20 cellular contexts compared by ENCODE assay signal in genomic region chr6:2351807-2352431, GRCh38.
DNase-seq lines count a peak whose midpoint lies in the region; ATAC-seq and TF ChIP-seq lines count a peak whose summit lies in the region.
"Had no signal": no experiment of that assay in that cellular context is flagged by ENCODE, and none has a peak within 500 bp of the region (broad histone marks: within the 10 kb centered on the region; RNA-seq: fewer than 3 reads in every experiment).

No MANE protein-coding gene starts in this region.

- H3K9me3 Mint-ChIP-seq in activated naive CD4-positive, alpha-beta T cell treated with anti-CD3 and anti-CD28 coated beads, Interleukin-2, amount 10 ng/mL, durations not matched to agents 7 days and 5 days = no peaks in the 10 kb centered on the region
- H3K9me3 Mint-ChIP-seq: activated naive CD4-positive, alpha-beta T cell treated with anti-CD3 and anti-CD28 coated beads for 36 hours; mesothelial cell of epicardium had no signal

- H3K36me3 Mint-ChIP-seq in activated naive CD4-positive, alpha-beta T cell treated with anti-CD3 and anti-CD28 coated beads, Interleukin-2, amount 10 ng/mL, durations not matched to agents 7 days and 5 days = no peaks in the 10 kb centered on the region
- H3K36me3 Mint-ChIP-seq: mesothelial cell of epicardium had no signal

- H3K27me3 Mint-ChIP-seq in activated naive CD4-positive, alpha-beta T cell treated with anti-CD3 and anti-CD28 coated beads, Interleukin-2, amount 10 ng/mL, durations not matched to agents 7 days and 5 days = no peaks in the 10 kb centered on the region

- CTCF ChIA-PET in activated naive CD4-positive, alpha-beta T cell treated with anti-CD3 and anti-CD28 coated beads, Interleukin-2, amount 10 ng/mL, durations not matched to agents 7 days and 5 days (lab: Charles Lee) = interaction anchor here (0.7 to 1.5 kb wide), 6 partner anchors 136 to 756 kb away, joined by 3 to 5 read pairs (median 4); no protein-coding TSS in a partner anchor

- H3K27ac Mint-ChIP-seq in activated naive CD4-positive, alpha-beta T cell treated with anti-CD3 and anti-CD28 coated beads, Interleukin-2, amount 10 ng/mL, durations not matched to agents 7 days and 5 days = no peak overlapping the region
- H3K27ac Mint-ChIP-seq: activated naive CD4-positive, alpha-beta T cell treated with anti-CD3 and anti-CD28 coated beads for 36 hours; mesothelial cell of epicardium had no signal

- no peak overlapping the region for H3K4me3 Mint-ChIP-seq in activated naive CD4-positive, alpha-beta T cell treated with anti-CD3 and anti-CD28 coated beads, Interleukin-2, amount 10 ng/mL, durations not matched to agents 7 days and 5 days
- H3K4me3 Mint-ChIP-seq: activated naive CD4-positive, alpha-beta T cell treated with anti-CD3 and anti-CD28 coated beads for 36 hours; mesothelial cell of epicardium had no signal

- peak; percentile 55 for DNase-seq in AG08395 (ENCODE audit: low spot score)
- DNase-seq in LHCN-M2 (ENCODE audit: low read depth) = peak; percentile 36
- peak; percentile 71 for DNase-seq in astrocyte of the spinal cord (ENCODE audit: low read depth, low spot score)
- peak; percentile 70 for DNase-seq in kidney glomerular epithelial cell (lab: John Stamatoyannopoulos, UW)
- no peak for DNase-seq in activated naive CD4-positive, alpha-beta T cell treated with anti-CD3 and anti-CD28 coated beads, Interleukin-2, amount 10 ng/mL, durations not matched to agents 7 days and 5 days
- no peak for DNase-seq in pons (ENCODE audit: low spot score)
- DNase-seq in activated gamma-delta T cell (lab: John Stamatoyannopoulos, UW) = no peak
- DNase-seq: activated CD8-positive, alpha-beta memory T cell treated with anti-CD3 and anti-CD28 coated beads for 24 hours; activated naive CD4-positive, alpha-beta T cell treated with anti-CD3 and anti-CD28 coated beads for 36 hours; DMS79 treated with DMSO at 0.1 percent for 48 hours; NCI-H146; NCI-H524 treated with DMSO at 0.1 percent for 48 hours; ovary; stimulated activated CD4-positive, alpha-beta T cell treated with anti-CD3 and anti-CD28 coated beads, Interleukin-15, amount 100 ng/mL, for 24 hours; T-helper 9 cell had no signal

- in situ Hi-C loops in astrocyte of the spinal cord (cut with HindIII; ENCODE audit: low sequenced_read_pairs) = no loop called here

- no peaks in the 10 kb centered on the region for H3K4me1 Mint-ChIP-seq in activated naive CD4-positive, alpha-beta T cell treated with anti-CD3 and anti-CD28 coated beads, Interleukin-2, amount 10 ng/mL, durations not matched to agents 7 days and 5 days

- no peak for TF ChIP-seq CTCF in astrocyte of the spinal cord (IDR thresholded peaks at IDR 0.05; ENCODE audit: low read depth, low read length)

- no peak for ATAC-seq in GM21529 (IDR thresholded peaks at IDR 0.05; ENCODE audit: unreplicated experiment)
- ATAC-seq: foreskin keratinocyte had no signal

- no peak overlapping the region for H3K4me3 ChIP-seq in astrocyte of the spinal cord (ENCODE audit: low read depth, low read length)
- H3K4me3 ChIP-seq: BLaER1, ovary, tibial nerve had no signal

Comparison
In these comparisons a context has a peak if more than half of its experiments do, and no peak if none do; other contexts are left out.
1. DNase-seq: peak in AG08395 (single experiment), LHCN-M2 (single experiment), astrocyte of the spinal cord (single experiment) and kidney glomerular epithelial cell (single experiment); none in activated naive CD4-positive, alpha-beta T cell treated with anti-CD3 and anti-CD28 coated beads, Interleukin-2, amount 10 ng/mL, durations not matched to agents 7 days and 5 days (single experiment), pons (single experiment) and activated gamma-delta T cell (single experiment).